In genomic region chr6:16243664-16244063, GRCh38 we compare ENCODE assay signal across 11 cellular contexts. TPM values are rescaled to one million over a fixed set of nuclear protein-coding genes. Genes with fewer than 3 reads are reported as not detected.
A peak's percentile ranks its signal among the peaks of the same experiment; 100 is the strongest.
DNase-seq lines count a peak whose midpoint lies in the region; ATAC-seq, FAIRE-seq and TF ChIP-seq lines count a peak whose summit lies in the region.
"Had no signal": no experiment of that assay in that cellular context is flagged by ENCODE, and none has a peak within 500 bp of the region (broad histone marks: within the 10 kb centered on the region; RNA-seq: fewer than 3 reads in every experiment).

No MANE protein-coding gene starts in this region.

- ATAC-seq in heart right ventricle, result no peak
- no peak for ATAC-seq in Right ventricle myocardium superior (ENCODE audit: poor library complexity)
- no peak for ATAC-seq in pancreas
- no peak for ATAC-seq in thoracic aorta (ENCODE audit: insufficient number of reproducible peaks, low FRiP score, low read depth)
- ATAC-seq in HepG2, result no peak
- ATAC-seq: A549 had no signal

- no peaks in the 10 kb centered on the region for H3K79me2 ChIP-seq in HepG2 (ENCODE audit: insufficient read depth, low read length)

- no TSS peak for BruUV-seq in HepG2 (replicated peaks; lab: Mats Ljungman, UMichigan)

- POLR2A ChIA-PET in CD4-positive, alpha-beta memory T cell (lab: Charles Lee; ENCODE audit: partially characterized antibody), result no interaction called here
- POLR2A ChIA-PET in HepG2 (lab: Yijun Ruan, JAX), result no interaction called here

- no peaks in the 10 kb centered on the region; the same call in 1 of the 2 replicates for H4K20me1 ChIP-seq in HepG2 (ENCODE audit: insufficient read depth, low read length)

- peak overlapping the region; percentile 63 to 94 (median 86) for H3K27ac ChIP-seq in heart right ventricle
- peak overlapping the region; percentile 65 to 76 for H3K27ac ChIP-seq in coronary artery
- peak overlapping the region in 3 of 4 donors; percentile 45 to 52 (median 48) for H3K27ac ChIP-seq in pancreas
- peak overlapping the region; percentile 27 to 82 for H3K27ac ChIP-seq in thoracic aorta
- H3K27ac ChIP-seq in CD4-positive, alpha-beta memory T cell (ENCODE audit: low read depth, low read length), result no peak overlapping the region
- H3K27ac ChIP-seq in HepG2 (ENCODE audit: extremely low read length, insufficient read depth, low read length), result no peak overlapping the region
- H3K27ac ChIP-seq: A549 had no signal

- peaks cover 0 to 2% of the 10 kb centered on the region in 2 donors for H3K36me3 Mint-ChIP-seq in CD4-positive, alpha-beta memory T cell
- H3K36me3 Mint-ChIP-seq: IgD-negative memory B cell had no signal

- no peak overlapping the region for H3K27ac Mint-ChIP-seq in CD4-positive, alpha-beta memory T cell

- CTCF ChIA-PET in CD4-positive, alpha-beta memory T cell (lab: Charles Lee; ENCODE audit: partially characterized antibody), result no interaction called here
- CTCF ChIA-PET in HepG2 (lab: Yijun Ruan, JAX; ENCODE audit: low intra/inter-chr PET ratio, low total read pairs), result no interaction called here

- H3K4me2 ChIP-seq in HepG2 (ENCODE audit: low read depth, low read length), result no peak overlapping the region
- H3K4me2 ChIP-seq: A549 had no signal

- H3K9me3 ChIP-seq in heart right ventricle, result no peaks in the 10 kb centered on the region
- H3K9me3 ChIP-seq in pancreas, result no peaks in the 10 kb centered on the region
- no peaks in the 10 kb centered on the region for H3K9me3 ChIP-seq in thoracic aorta
- no peaks in the 10 kb centered on the region for H3K9me3 ChIP-seq in CD4-positive, alpha-beta memory T cell (ENCODE audit: control insufficient read depth in 1 of 2, low read length in 2 of 2)
- no peaks in the 10 kb centered on the region for H3K9me3 ChIP-seq in HepG2 (ENCODE audit: low read length)
- H3K9me3 ChIP-seq: A549 had no signal

- H3K4me3 ChIP-seq in heart right ventricle, result no peak overlapping the region
- H3K4me3 ChIP-seq in coronary artery, result no peak overlapping the region
- H3K4me3 ChIP-seq in pancreas, result no peak overlapping the region
- no peak overlapping the region for H3K4me3 ChIP-seq in thoracic aorta
- H3K4me3 ChIP-seq in CD4-positive, alpha-beta memory T cell (ENCODE audit: low read length in 2 of 2), result no peak overlapping the region
- no peak overlapping the region for H3K4me3 ChIP-seq in HepG2 (replicated peaks in 1 of 3; ENCODE audit: insufficient read depth in 1 of 3, low read depth in 2 of 3, low read length in 3 of 3)
- H3K4me3 ChIP-seq: A549 had no signal

- DNase-seq in heart right ventricle (no peak), Right ventricle myocardium superior (no peak), coronary artery (ENCODE audit: low spot score) (no peak), pancreas (no peak), thoracic aorta (ENCODE audit: low spot score) (no peak), SK-N-DZ (ENCODE audit: low spot score) (no peak), HepG2 (ENCODE audit: low spot score) (no peak)
- no peak for DNase-seq in CD4-positive, alpha-beta memory T cell
- DNase-seq: NCI-H510A had no signal

- WGBS in heart right ventricle, 2 donors, result 83 to 85% methylated on average over 5 of the region's 5 CpGs
- 87 to 93% methylated on average over 5 of the region's 5 CpGs for WGBS in pancreas, 2 donors
- 17% methylated on average over 5 of the region's 5 CpGs for WGBS in HepG2 (ENCODE audit: low lambda C conversion rate)

- H3K36me3 ChIP-seq in heart right ventricle (peaks cover 0 to 21% (median 6%) of the 10 kb centered on the region in 9 donors), pancreas (no peaks in the 10 kb centered on the region), thoracic aorta (peaks cover 12% of the 10 kb centered on the region), HepG2 (replicated peaks in 1 of 2; ENCODE audit: control insufficient read depth in 1 of 2, insufficient read depth in 2 of 2, low read length in 2 of 2) (no peaks in the 10 kb centered on the region)
- no peaks in the 10 kb centered on the region for H3K36me3 ChIP-seq in CD4-positive, alpha-beta memory T cell (ENCODE audit: insufficient read depth, low read length)

- no peak overlapping the region for H2AFZ ChIP-seq in HepG2 (ENCODE audit: low read length)

- H3K27me3 Mint-ChIP-seq in CD4-positive, alpha-beta memory T cell, result peaks cover 6 to 12% of the 10 kb centered on the region in 2 donors

- FAIRE-seq in pancreas (lab: Jason Lieb, UNC) (no peak), HepG2 (lab: Jason Lieb, UNC) (no peak)
- FAIRE-seq: A549 had no signal

- no peak for TF ChIP-seq POLR2A in HepG2 (IDR thresholded peaks at IDR 0.05; ENCODE audit: insufficient read depth in 1 of 2, low read depth in 2 of 2, low read length in 2 of 2)

- TF ChIP-seq CTCF in heart right ventricle (IDR thresholded peaks at IDR 0.05) (no peak), coronary artery (IDR thresholded peaks at IDR 0.05) (no peak), pancreas (IDR thresholded peaks at IDR 0.05) (no peak), thoracic aorta (IDR thresholded peaks at IDR 0.05) (no peak), HepG2 (CRISPR knock-in tag; IDR thresholded peaks at IDR 0.05) (no peak)

- no peaks in the 10 kb centered on the region for H3K27me3 ChIP-seq in heart right ventricle
- no peaks in the 10 kb centered on the region for H3K27me3 ChIP-seq in pancreas
- H3K27me3 ChIP-seq in thoracic aorta (replicated peaks; ENCODE audit: insufficient read depth), result no peaks in the 10 kb centered on the region
- H3K27me3 ChIP-seq in CD4-positive, alpha-beta memory T cell (ENCODE audit: insufficient read depth, low read length), result peaks cover 9% of the 10 kb centered on the region
- H3K27me3 ChIP-seq in HepG2 (ENCODE audit: control insufficient read depth in 1 of 2, insufficient read depth in 2 of 2, low read length in 2 of 2), result peaks cover 8 to 68% of the 10 kb centered on the region in 2 experiments

- H3K4me1 ChIP-seq in heart right ventricle (peaks cover 18 to 78% (median 49%) of the 10 kb centered on the region in 9 donors), pancreas (peaks cover 19 to 21% (median 19%) of the 10 kb centered on the region in 3 donors), thoracic aorta (ENCODE audit: control insufficient read depth in 1 of 2, low read depth in 2 of 2) (peaks cover 29 to 64% of the 10 kb centered on the region in 2 donors), HepG2 (ENCODE audit: insufficient read depth, low read length) (peaks cover 10% of the 10 kb centered on the region)
- peaks cover 9% of the 10 kb centered on the region for H3K4me1 ChIP-seq in CD4-positive, alpha-beta memory T cell (ENCODE audit: insufficient read depth, low read length)
- H3K4me1 ChIP-seq: A549 had no signal

- H3K9ac ChIP-seq in HepG2 (ENCODE audit: insufficient read depth, low read depth, low read length), result no peak overlapping the region

- in situ Hi-C loops in HepG2 (cut with HindIII; ENCODE audit: extremely low pct_ligation_motif_present, low pct_unique_long_range_greater_than_20kb), result no loop called here

- peaks cover 4 to 10% (median 6%) of the 10 kb centered on the region in 4 donors for H3K4me1 Mint-ChIP-seq in CD4-positive, alpha-beta memory T cell

- intact Hi-C loops in heart right ventricle (cut with DNase I) (loop anchor here in 3 of 10 donors (2.0 to 5.0 kb wide), 3 partner anchors 33 to 79 kb away; no protein-coding TSS in a partner anchor), Right ventricle myocardium superior (cut with DNase I) (no loop called here), pancreas (cut with DNase I) (no loop called here), HepG2 (cut with micrococcal nuclease; ENCODE audit: unreplicated experiment) (no loop called here)
- intact Hi-C loops in CD4-positive, alpha-beta memory T cell (cut with micrococcal nuclease), result no loop called here

- H3K4me3 Mint-ChIP-seq in CD4-positive, alpha-beta memory T cell, result peak overlapping the region in 1 of 8 donors; percentile 46
- H3K4me3 Mint-ChIP-seq: IgD-negative memory B cell had no signal

- TF ChIP-seq RAD21 in HepG2 (CRISPR knock-in tag; IDR thresholded peaks at IDR 0.05), result no peak

- TF ChIP-seq EP300 in HepG2 (IDR thresholded peaks at IDR 0.05; ENCODE audit: low read depth in 2 of 2, low read length in 2 of 2) (no peak), HepG2 (CRISPR knock-in tag; IDR thresholded peaks at IDR 0.05; ENCODE audit: borderline replicate concordance) (no peak)

- no peaks in the 10 kb centered on the region for H3K9me3 Mint-ChIP-seq in CD4-positive, alpha-beta memory T cell
- H3K9me3 Mint-ChIP-seq: IgD-negative memory B cell had no signal

RNA-seq across cellular contexts. Expression of gene GMPR, which starts 5.3 kb away (rescaled TPM):
- 100 to 1,000 TPM in 4 of 10 donors, 10 to 100 TPM in 6; 74.1 to 139 (median 96.8) TPM for total RNA-seq in heart right ventricle
- polyA plus RNA-seq in heart right ventricle, result 100 to 1,000 TPM; 161 to 334 TPM
- total RNA-seq in Right ventricle myocardium superior, result 121 TPM
- 10 to 100 TPM in 1 of 6 donors, 1 to 10 TPM in 5; 4.5 to 11.1 (median 5.6) TPM for total RNA-seq in pancreas
- 10 to 100 TPM; 18.6 to 25.9 TPM for polyA plus RNA-seq in pancreas
- total RNA-seq in thoracic aorta, result 10 to 100 TPM; 17.0 to 62.1 TPM
- 2.3 and 5.3 TPM in 2 replicates for polyA plus RNA-seq in SK-N-DZ (2014; cell fraction: cytosol; rRNA removed)
- 0.89 and 2.3 TPM in 2 replicates for polyA plus RNA-seq in SK-N-DZ (2014; cell fraction: nucleus; rRNA removed)
- total RNA-seq in CD4-positive, alpha-beta memory T cell, result not detected
- under 1 TPM; 0.56 to 0.68 TPM for polyA plus RNA-seq in CD4-positive, alpha-beta memory T cell
- not detected in 2 replicates for total RNA-seq in HepG2 (2016; rRNA removed; fragmentation: Illumina TruSeq; extraction: Trizol)
- total RNA-seq in HepG2 (2016; cell fraction: cytosol; rRNA removed; fragmentation: Illumina TruSeq; extraction: Trizol; ENCODE audit: low read depth), result not detected in 2 replicates
- not detected in 2 replicates for total RNA-seq in HepG2 (2016; cell fraction: insoluble cytoplasmic fraction; rRNA removed; fragmentation: Illumina TruSeq; extraction: Trizol)
- total RNA-seq in HepG2 (2016; cell fraction: membrane; rRNA removed; fragmentation: Illumina TruSeq; extraction: Trizol), result not detected in 2 replicates
- total RNA-seq in HepG2 (2016; cell fraction: nucleus; rRNA removed; fragmentation: Illumina TruSeq; extraction: Trizol), result not detected in 2 replicates
- polyA plus RNA-seq in HepG2 (2011; rRNA removed), result not detected in 2 replicates
- not detected in 2 replicates for polyA plus RNA-seq in HepG2 (2011; cell fraction: cytosol; rRNA removed)
- not detected in 2 replicates for polyA plus RNA-seq in HepG2 (2011; cell fraction: nucleus; rRNA removed)
- 0.20 TPM in 1 of 2 replicates, not detected in the other for polyA plus RNA-seq in HepG2 (2012)
- polyA plus RNA-seq in HepG2 (2016; cell fraction: cytosol; fragmentation: Illumina TruSeq; extraction: Trizol; ENCODE audit: low read depth), result not detected in 2 replicates
- not detected in 2 replicates for polyA plus RNA-seq in HepG2 (2016; cell fraction: insoluble cytoplasmic fraction; fragmentation: Illumina TruSeq; extraction: Trizol; ENCODE audit: low read depth)
- polyA plus RNA-seq in HepG2 (2016; cell fraction: membrane; fragmentation: Illumina TruSeq; extraction: Trizol; ENCODE audit: low read depth), result not detected in 2 replicates
- not detected in 2 replicates for polyA plus RNA-seq in HepG2 (2016; cell fraction: nucleus; fragmentation: Illumina TruSeq; extraction: Trizol; ENCODE audit: insufficient read depth, low read depth)
- polyA minus RNA-seq in HepG2 (2011; rRNA and poly(A)+ RNA removed; ENCODE audit: low replicate concordance), result 0.60 and 1.2 TPM in 2 replicates
- polyA minus RNA-seq in HepG2 (2011; cell fraction: cytosol; rRNA and poly(A)+ RNA removed), result not detected in 2 replicates
- polyA minus RNA-seq in HepG2 (2011; cell fraction: nucleus; rRNA and poly(A)+ RNA removed), result not detected in 2 replicates

Comparison
In these comparisons a context has a peak if more than half of its experiments do, and no peak if none do; other contexts are left out.
1. H3K27ac ChIP-seq: peak in heart right ventricle (10 of 10), coronary artery (2 of 2), pancreas (3 of 4) and thoracic aorta (2 of 2); none in CD4-positive, alpha-beta memory T cell (single experiment) and HepG2 (single experiment).